1 cellular context compared by ENCODE assay signal in genomic region chr10:94230134-94230785, GRCh38.
TF ChIP-seq lines count a peak whose summit lies in the region.

No MANE protein-coding gene starts in this region.

TF ChIP-seq in HEK293, 187 proteins besides CTCF, POLR2A, EP300 and RAD21 (continued from another document):
- TF ChIP-seq ZNF280D (tag by site-specific recombination; IDR thresholded peaks at IDR 0.05): 0 out of 2 replicates have a peak, but pooled peaks have one; percentile 24
- no peak for TF ChIP-seq ZNF394 (tag by site-specific recombination; IDR thresholded peaks at IDR 0.05; ENCODE audit: borderline replicate concordance)
- no peak for TF ChIP-seq ZNF433 (tag by site-specific recombination; IDR thresholded peaks at IDR 0.05; ENCODE audit: low read depth)
- TF ChIP-seq ZNF184 (tag by site-specific recombination; IDR thresholded peaks at IDR 0.05): no peak
- TF ChIP-seq ZNF146 (tag by site-specific recombination; IDR thresholded peaks at IDR 0.05): peak; percentile 92
